9 cellular contexts compared by ENCODE assay signal in genomic region chr15:50315814-50316630, GRCh38. TPM values are rescaled to one million over a fixed set of nuclear protein-coding genes. Genes with fewer than 3 reads are reported as not detected.
DNase-seq lines count a peak whose midpoint lies in the region; ATAC-seq and TF ChIP-seq lines count a peak whose summit lies in the region.
"Had no signal": no experiment of that assay in that cellular context is flagged by ENCODE, and none has a peak within 500 bp of the region (broad histone marks: within the 10 kb centered on the region; RNA-seq: fewer than 3 reads in every experiment).

No MANE protein-coding gene starts in this region.

- 43 to 49% methylated on average over 4 of the region's 4 CpGs for WGBS in GM23248 (ENCODE audit: low coverage in 1 of 2, low lambda C conversion rate in 2 of 2, missing lambda C conversion rate in 2 of 2), 2 experiments

- H3K27me3 ChIP-seq in GM23248 (replicated peaks; ENCODE audit: insufficient read depth), result no peaks in the 10 kb centered on the region
- no peaks in the 10 kb centered on the region for H3K27me3 ChIP-seq in breast epithelium

- peaks cover 36% of the 10 kb centered on the region for H3K79me2 ChIP-seq in GM23248 (ENCODE audit: insufficient read depth)

- DNase-seq in CD1c-positive myeloid dendritic cell (ENCODE audit: extremely low spot score) (peak; percentile 58), GM23248 (peak; percentile 71), NCI-H69 (lab: John Stamatoyannopoulos, UW) (peak; percentile 65), breast epithelium (ENCODE audit: low spot score in 2 of 2) (no peak), lung microvascular endothelial cell (ENCODE audit: low read depth in 2 of 2) (peak; percentile 56 to 70)

- H2AFZ ChIP-seq in GM23248, result no peak overlapping the region

- H3F3A ChIP-seq in GM23248 (ENCODE audit: insufficient read depth), result no peaks in the 10 kb centered on the region

- ATAC-seq in GM21576 (IDR thresholded peaks at IDR 0.05; ENCODE audit: unreplicated experiment) (no peak), GM18861 (IDR thresholded peaks at IDR 0.05; ENCODE audit: unreplicated experiment) (no peak), GM19397 (IDR thresholded peaks at IDR 0.05; ENCODE audit: unreplicated experiment) (no peak)

- H3K36me3 ChIP-seq in GM23248 (ENCODE audit: low read depth) (no peaks in the 10 kb centered on the region), breast epithelium (no peaks in the 10 kb centered on the region)

- H3K4me2 ChIP-seq in GM23248 (ENCODE audit: unreplicated experiment), result no peak overlapping the region

- in situ Hi-C loops in GM23248 (cut with MboI), result loop anchor here (10.0 to 25.0 kb wide), 2 partner anchors 161 to 1079 kb away; no protein-coding TSS in a partner anchor

- no peaks in the 10 kb centered on the region for H4K20me1 ChIP-seq in GM23248 (ENCODE audit: insufficient read depth)

- H3K4me3 ChIP-seq in GM23248 (no peak overlapping the region), breast epithelium (no peak overlapping the region)

- TF ChIP-seq POLR2A in breast epithelium (IDR thresholded peaks at IDR 0.05), result no peak

- no peak overlapping the region for H3K9ac ChIP-seq in GM23248

- TF ChIP-seq CTCF in breast epithelium (IDR thresholded peaks at IDR 0.05), result peak; percentile 32 to 59 (median 53)

- H3K9me2 ChIP-seq in GM23248 (ENCODE audit: insufficient read depth), result no peaks in the 10 kb centered on the region

- H3K27ac ChIP-seq in GM23248, result no peak overlapping the region
- no peak overlapping the region for H3K27ac ChIP-seq in breast epithelium

- intact Hi-C loops in breast epithelium (cut with DNase I; ENCODE audit: low total_unique reads), result no loop called here

- no peaks in the 10 kb centered on the region for H3K9me3 ChIP-seq in GM23248 (ENCODE audit: low read depth)
- no peaks in the 10 kb centered on the region for H3K9me3 ChIP-seq in breast epithelium

- H3K4me1 ChIP-seq in GM23248 (ENCODE audit: insufficient read depth) (no peaks in the 10 kb centered on the region), breast epithelium (no peaks in the 10 kb centered on the region)

RNA-seq across cellular contexts. Expression of gene GABPB1, which starts 39.0 kb away (rescaled TPM):
- total RNA-seq in GM23248 (2014; rRNA removed; shearing (Covaris generic)), result 24.8 and 32.6 TPM in 2 replicates
- polyA plus RNA-seq in GM23248 (2016; fragmentation: Nextera tagmentation; extraction: Ambion mirVana), result 22.8 and 25.7 TPM in 2 replicates
- total RNA-seq in breast epithelium, result 10 to 100 TPM; 14.6 to 37.4 (median 35.9) TPM
- total RNA-seq in lung microvascular endothelial cell, result 65.6 and 69.6 TPM in 2 replicates

RNA-seq across cellular contexts. Expression of gene HDC, which starts 50.5 kb away (rescaled TPM):
- not detected in 2 replicates for total RNA-seq in GM23248 (2014; rRNA removed; shearing (Covaris generic))
- polyA plus RNA-seq in GM23248 (2016; fragmentation: Nextera tagmentation; extraction: Ambion mirVana), result not detected in 2 replicates
- total RNA-seq in breast epithelium (10 to 100 TPM in 1 of 3 donors, 1 to 10 TPM in 1, not detected in 1; 1.0 to 11.0 TPM), lung microvascular endothelial cell (not detected in 2 replicates)
- polyA plus RNA-seq: IgD-negative memory B cell had no signal

Comparison
In these comparisons a context has a peak if more than half of its experiments do, and no peak if none do; other contexts are left out.
1. DNase-seq: peak in CD1c-positive myeloid dendritic cell (single experiment), GM23248 (single experiment), NCI-H69 (single experiment) and lung microvascular endothelial cell (2 of 2); none in breast epithelium (0 of 2).